Comparison of ENCODE assay signal across 8 cellular contexts in the genomic region with DNA sequence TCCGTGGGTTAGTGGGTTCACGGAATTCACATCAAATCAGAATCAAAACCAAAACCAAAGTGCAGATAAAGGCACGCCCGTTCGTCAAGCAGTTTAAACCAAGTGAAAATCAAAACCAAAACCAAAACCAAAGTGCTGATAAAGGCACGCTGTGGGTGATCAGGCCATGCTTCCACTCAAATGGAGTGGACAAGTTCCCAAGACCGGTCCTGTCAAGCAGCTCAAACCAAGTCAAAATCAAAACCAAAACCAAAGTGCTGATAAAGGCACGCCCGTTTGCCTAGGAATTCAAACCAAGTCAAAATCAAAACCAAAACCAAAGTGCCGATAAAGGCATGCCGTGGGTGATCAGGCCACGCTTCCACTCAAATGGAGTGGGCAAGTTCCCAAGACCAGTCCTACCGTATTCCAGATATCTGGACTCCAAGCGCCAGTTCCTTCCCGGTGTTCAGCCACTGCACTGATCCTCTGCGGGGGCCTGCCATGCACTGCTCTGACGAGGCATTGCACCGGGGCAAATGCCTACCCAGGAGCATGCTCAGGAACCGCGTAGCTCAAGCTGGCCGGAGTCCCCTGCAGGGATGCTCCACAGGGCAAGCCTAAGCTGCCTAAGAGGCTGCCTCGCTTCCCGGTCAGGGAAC. TPM values are rescaled to one million over a fixed set of nuclear protein-coding genes. Genes with fewer than 3 reads are reported as not detected.
A peak's percentile ranks its signal among the peaks of the same experiment; 100 is the strongest.
DNase-seq lines count a peak whose midpoint lies in the region; ATAC-seq and TF ChIP-seq lines count a peak whose summit lies in the region.
"Not testable (repeated sequence)": the region's sequence is repeated elsewhere in the genome, so short reads cannot be mapped to it uniquely, and the experiment has no call there.
"Had no signal": no experiment of that assay in that cellular context is flagged by ENCODE, and none has a peak within 500 bp of the region (broad histone marks: within the 10 kb centered on the region; RNA-seq: fewer than 3 reads in every experiment).

No MANE protein-coding gene starts in this region.

- not testable (repeated sequence) for H3K36me3 ChIP-seq in naive thymus-derived CD4-positive, alpha-beta T cell (ENCODE audit: control insufficient read depth in 2 of 3, insufficient read depth in 3 of 3, low read length in 3 of 3)

- not testable (repeated sequence) for TF ChIP-seq CTCF in fibroblast of the aortic adventitia (IDR thresholded peaks at IDR 0.05; ENCODE audit: insufficient read depth, low read length)

- H3K27me3 Mint-ChIP-seq in naive thymus-derived CD4-positive, alpha-beta T cell = not testable (repeated sequence)

- H3K27ac Mint-ChIP-seq in activated naive CD4-positive, alpha-beta T cell treated with anti-CD3 and anti-CD28 coated beads, Interleukin-2, amount 50 U/mL, for 72 hours = peak overlapping the region; percentile 80 to 81
- H3K27ac Mint-ChIP-seq in naive thymus-derived CD4-positive, alpha-beta T cell = peak overlapping the region; percentile 95 to 100 (median 98)

- H3K4me3 ChIP-seq in fibroblast of the aortic adventitia (ENCODE audit: low read depth, low read length) = peak overlapping the region; percentile 57
- peak overlapping the region; percentile 76 for H3K4me3 ChIP-seq in naive thymus-derived CD4-positive, alpha-beta T cell (ENCODE audit: low read length)

- POLR2A ChIA-PET in naive thymus-derived CD4-positive, alpha-beta T cell (lab: Charles Lee) = interaction anchor here (0.6 to 1.0 kb wide), 4 partner anchors 16 to 862 kb away, joined by 3 read pairs; no protein-coding TSS in a partner anchor

- H3K4me1 Mint-ChIP-seq in naive thymus-derived CD4-positive, alpha-beta T cell = peaks cover 15 to 41% (median 26%) of the 10 kb centered on the region in 7 donors

- not testable (repeated sequence) for H3K9me3 ChIP-seq in naive thymus-derived CD4-positive, alpha-beta T cell (ENCODE audit: control insufficient read depth in 2 of 3, low read length in 3 of 3)

- ATAC-seq in GM19395 (IDR thresholded peaks at IDR 0.05; ENCODE audit: unreplicated experiment) = peak; percentile 54
- ATAC-seq in activated naive CD4-positive, alpha-beta T cell treated with anti-CD3 and anti-CD28 coated beads, Interleukin-2, amount 50 U/mL, for 72 hours = peak; percentile 80 to 81
- ATAC-seq in naive thymus-derived CD4-positive, alpha-beta T cell = peak; percentile 84

- H3K9me3 Mint-ChIP-seq in activated naive CD4-positive, alpha-beta T cell treated with anti-CD3 and anti-CD28 coated beads, Interleukin-2, amount 50 U/mL, for 72 hours; naive thymus-derived CD4-positive, alpha-beta T cell: not testable (repeated sequence)

- DNase-seq in NCI-H460 (ENCODE audit: extremely low read depth, low read depth) (peak; percentile 19), fibroblast of the aortic adventitia (ENCODE audit: low read depth) (peak; percentile 48)
- peak; percentile 30 to 46 for DNase-seq in activated CD4-positive, alpha-beta T cell treated with anti-CD3 and anti-CD28 coated beads for 24 hours (ENCODE audit: low read depth in 2 of 2)
- peak; percentile 51 to 67 for DNase-seq in activated naive CD4-positive, alpha-beta T cell treated with anti-CD3 and anti-CD28 coated beads, Interleukin-2, amount 50 U/mL, for 72 hours (ENCODE audit: low spot score in 2 of 2)
- DNase-seq in naive thymus-derived CD4-positive, alpha-beta T cell = peak in 8 of 9 donors; percentile 54 to 75 (median 70)
- peak; percentile 40 to 48 (median 47) for DNase-seq in stimulated activated CD4-positive, alpha-beta T cell treated with anti-CD3 and anti-CD28 coated beads, TNF-alpha, amount 100 ng/mL, for 24 hours (ENCODE audit: low read depth in 3 of 3)

- H3K27ac ChIP-seq in naive thymus-derived CD4-positive, alpha-beta T cell (ENCODE audit: low read depth, low read length) = peak overlapping the region; percentile 73

- not testable (repeated sequence) for H3K4me1 ChIP-seq in naive thymus-derived CD4-positive, alpha-beta T cell (ENCODE audit: control insufficient read depth in 2 of 2, insufficient read depth in 2 of 2, low read length in 2 of 2)

- H3K36me3 Mint-ChIP-seq in activated naive CD4-positive, alpha-beta T cell treated with anti-CD3 and anti-CD28 coated beads, Interleukin-2, amount 50 U/mL, for 72 hours; naive thymus-derived CD4-positive, alpha-beta T cell: not testable (repeated sequence)

- CTCF ChIA-PET in naive thymus-derived CD4-positive, alpha-beta T cell (lab: Charles Lee) = interaction anchor here (0.6 kb wide), 1 partner anchor 841 kb away, joined by 4 read pairs; no protein-coding TSS in a partner anchor

- not testable (repeated sequence) for H3K27me3 ChIP-seq in naive thymus-derived CD4-positive, alpha-beta T cell (ENCODE audit: control insufficient read depth in 2 of 2, insufficient read depth in 2 of 2, low read length in 2 of 2)

- intact Hi-C loops in naive thymus-derived CD4-positive, alpha-beta T cell (cut with micrococcal nuclease) = loop anchor here (1.0 to 10.0 kb wide), 5 partner anchors 20 to 350 kb away; a partner anchor contains a TSS

- peak overlapping the region; percentile 80 to 99 (median 94) for H3K4me3 Mint-ChIP-seq in naive thymus-derived CD4-positive, alpha-beta T cell

RNA-seq across cellular contexts. Expression of a gene that starts 23.3 kb away (rescaled TPM):
- total RNA-seq in NCI-H460 (2014; rRNA removed; shearing (Covaris generic)) = not detected in 2 replicates
- polyA plus RNA-seq in NCI-H460 (2014; cell fraction: nucleus; rRNA removed) = not detected in 2 replicates
- not detected for total RNA-seq in activated naive CD4-positive, alpha-beta T cell treated with anti-CD3 and anti-CD28 coated beads, Interleukin-2, amount 50 U/mL, for 72 hours
- not detected in 2 replicates for total RNA-seq in fibroblast of the aortic adventitia (ENCODE audit: low replicate concordance)
- total RNA-seq in naive thymus-derived CD4-positive, alpha-beta T cell = under 1 TPM in 2 of 5 experiments, not detected in 3; 0.15 to 0.24 TPM
- under 1 TPM in 1 of 2 donors, not detected in 1; 0.14 TPM for polyA plus RNA-seq in naive thymus-derived CD4-positive, alpha-beta T cell
- total RNA-seq: cardiac muscle cell had no signal
- polyA plus RNA-seq: cardiac muscle cell had no signal

RNA-seq across cellular contexts. Expression of a gene that starts 26.7 kb away (rescaled TPM):
- 28.6 TPM in 2 replicates for total RNA-seq in NCI-H460 (2014; rRNA removed; shearing (Covaris generic))
- 29.5 and 58.6 TPM in 2 replicates for polyA plus RNA-seq in NCI-H460 (2014; cell fraction: nucleus; rRNA removed)
- total RNA-seq in activated naive CD4-positive, alpha-beta T cell treated with anti-CD3 and anti-CD28 coated beads, Interleukin-2, amount 50 U/mL, for 72 hours = 10 to 100 TPM; 48.9 to 60.4 TPM
- total RNA-seq in fibroblast of the aortic adventitia (ENCODE audit: low replicate concordance) = 19.0 and 46.3 TPM in 2 replicates
- 10 to 100 TPM; 38.5 to 77.7 (median 45.8) TPM for total RNA-seq in naive thymus-derived CD4-positive, alpha-beta T cell
- polyA plus RNA-seq in naive thymus-derived CD4-positive, alpha-beta T cell = 10 to 100 TPM; 15.0 to 22.7 TPM

Comparison
In these comparisons a context has a peak if more than half of its experiments do, and no peak if none do; other contexts are left out.
1. Peak in every context shown above with its lines: DNase-seq, ATAC-seq, H3K4me3 ChIP-seq and H3K27ac ChIP-seq.
2. DNase-seq: peak in every context shown above with its lines; median percentile 70 in naive thymus-derived CD4-positive, alpha-beta T cell; 59 in activated naive CD4-positive, alpha-beta T cell treated with anti-CD3 and anti-CD28 coated beads, Interleukin-2, amount 50 U/mL, for 72 hours; 48 in fibroblast of the aortic adventitia; 47 in stimulated activated CD4-positive, alpha-beta T cell treated with anti-CD3 and anti-CD28 coated beads, TNF-alpha, amount 100 ng/mL, for 24 hours; 38 in activated CD4-positive, alpha-beta T cell treated with anti-CD3 and anti-CD28 coated beads for 24 hours; 19 in NCI-H460.